ENCODE assay signal across 1 cellular context in genomic region chr22:26977741-26978140, GRCh38.
TF ChIP-seq lines count a peak whose summit lies in the region.

No MANE protein-coding gene starts in this region.

TF ChIP-seq in HepG2, 621 proteins besides CTCF, POLR2A, EP300 and RAD21 (continued from another document):
- TF ChIP-seq, protein P1, sequence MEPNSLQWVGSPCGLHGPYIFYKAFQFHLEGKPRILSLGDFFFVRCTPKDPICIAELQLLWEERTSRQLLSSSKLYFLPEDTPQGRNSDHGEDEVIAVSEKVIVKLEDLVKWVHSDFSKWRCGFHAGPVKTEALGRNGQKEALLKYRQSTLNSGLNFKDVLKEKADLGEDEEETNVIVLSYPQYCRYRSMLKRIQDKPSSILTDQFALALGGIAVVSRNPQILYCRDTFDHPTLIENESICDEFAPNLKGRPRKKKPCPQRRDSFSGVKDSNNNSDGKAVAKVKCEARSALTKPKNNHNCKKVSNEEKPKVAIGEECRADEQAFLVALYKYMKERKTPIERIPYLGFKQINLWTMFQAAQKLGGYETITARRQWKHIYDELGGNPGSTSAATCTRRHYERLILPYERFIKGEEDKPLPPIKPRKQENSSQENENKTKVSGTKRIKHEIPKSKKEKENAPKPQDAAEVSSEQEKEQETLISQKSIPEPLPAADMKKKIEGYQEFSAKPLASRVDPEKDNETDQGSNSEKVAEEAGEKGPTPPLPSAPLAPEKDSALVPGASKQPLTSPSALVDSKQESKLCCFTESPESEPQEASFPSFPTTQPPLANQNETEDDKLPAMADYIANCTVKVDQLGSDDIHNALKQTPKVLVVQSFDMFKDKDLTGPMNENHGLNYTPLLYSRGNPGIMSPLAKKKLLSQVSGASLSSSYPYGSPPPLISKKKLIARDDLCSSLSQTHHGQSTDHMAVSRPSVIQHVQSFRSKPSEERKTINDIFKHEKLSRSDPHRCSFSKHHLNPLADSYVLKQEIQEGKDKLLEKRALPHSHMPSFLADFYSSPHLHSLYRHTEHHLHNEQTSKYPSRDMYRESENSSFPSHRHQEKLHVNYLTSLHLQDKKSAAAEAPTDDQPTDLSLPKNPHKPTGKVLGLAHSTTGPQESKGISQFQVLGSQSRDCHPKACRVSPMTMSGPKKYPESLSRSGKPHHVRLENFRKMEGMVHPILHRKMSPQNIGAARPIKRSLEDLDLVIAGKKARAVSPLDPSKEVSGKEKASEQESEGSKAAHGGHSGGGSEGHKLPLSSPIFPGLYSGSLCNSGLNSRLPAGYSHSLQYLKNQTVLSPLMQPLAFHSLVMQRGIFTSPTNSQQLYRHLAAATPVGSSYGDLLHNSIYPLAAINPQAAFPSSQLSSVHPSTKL (CRISPR knock-in tag; IDR thresholded peaks at IDR 0.05): no peak
- TF ChIP-seq U2AF1 (optimal IDR thresholded peaks at IDR 0.05; ENCODE audit: low read depth, low read length) (no peak), REST (IDR thresholded peaks at IDR 0.05; ENCODE audit: borderline replicate concordance in 1 of 2, low read depth in 1 of 2, low read length in 2 of 2) (peak; percentile 12 to 87), TGIF2 (CRISPR knock-in tag; IDR thresholded peaks at IDR 0.05) (no peak), MIER2 (CRISPR knock-in tag; IDR thresholded peaks at IDR 0.05) (peak; percentile 67), SMAD9 (CRISPR knock-in tag; IDR thresholded peaks at IDR 0.05) (no peak)
